In genomic region chr7:68433462-68433861, GRCh38 we compare ENCODE assay signal across 27 cellular contexts.
A peak's percentile ranks its signal among the peaks of the same experiment; 100 is the strongest.
DNase-seq lines count a peak whose midpoint lies in the region; ATAC-seq and TF ChIP-seq lines count a peak whose summit lies in the region.
"Had no signal": no experiment of that assay in that cellular context is flagged by ENCODE, and none has a peak within 500 bp of the region (broad histone marks: within the 10 kb centered on the region; RNA-seq: fewer than 3 reads in every experiment).

No MANE protein-coding gene starts in this region.

- no peak for ATAC-seq in HG02970 (IDR thresholded peaks at IDR 0.05; ENCODE audit: low FRiP score, unreplicated experiment)
- no peak for ATAC-seq in HG03159 (IDR thresholded peaks at IDR 0.05; ENCODE audit: unreplicated experiment)
- ATAC-seq: GM12878, K562, PC-3, Right ventricle myocardium inferior, SK-N-SH treated with all-trans-retinoic acid at 6 μM for 48 hours had no signal

- CTCF ChIA-PET in HEK293T (lab: Yijun Ruan, JAX), result interaction anchor here (0.6 kb wide), 1 partner anchor 252 kb away, joined by 4 read pairs; no protein-coding TSS in a partner anchor

- TF ChIP-seq CTCF in AG09309 (IDR thresholded peaks at IDR 0.05; ENCODE audit: control insufficient read depth, insufficient read depth, low read depth, low read length, missing control alignments) (no peak), fibroblast of pulmonary artery (IDR thresholded peaks at IDR 0.05; ENCODE audit: low read length, missing control alignments) (no peak)

- H3K4me3 ChIP-seq in AG09309 (ENCODE audit: control insufficient read depth, low read depth, low read length), result no peak overlapping the region
- no peak overlapping the region for H3K4me3 ChIP-seq in fibroblast of pulmonary artery (replicated peaks; ENCODE audit: low read depth, low read length)
- H3K4me3 ChIP-seq: GM12878, HAP-1, K562, SJCRH30 had no signal

- POLR2A ChIA-PET in HEK293T (lab: Yijun Ruan, JAX), result no interaction called here

- peak; percentile 33 for DNase-seq in AG09309 (ENCODE audit: low read depth)
- peak; percentile 65 for DNase-seq in NCI-H226
- peak; percentile 74 for DNase-seq in fibroblast of pulmonary artery (ENCODE audit: low read depth)
- DNase-seq in stromal cell of bone marrow (ENCODE audit: low read depth), result peak; percentile 69
- no peak for DNase-seq in HEK293T (ENCODE audit: extremely low spot score)
- DNase-seq: Calu3; DMS153; DND-41; GOT3; Kasumi-1; MV-4-11; NCI-H1105; NCI-H1436 treated with DMSO at 0.1 percent for 48 hours; NCI-H187 treated with DMSO at 0.1 percent for 48 hours; NCI-H446 treated with DMSO at 0.1 percent for 48 hours; NCI-H526; NCI-H82; NK-92 treated with Interleukin-12 subunit alpha and Interleukin-12 subunit beta, amount 100 ng/mL, for 24 hours; PC-3; SJCRH30 had no signal

TF ChIP-seq in HEK293T, 16 proteins besides CTCF, POLR2A, EP300 and RAD21:
- TF ChIP-seq FOXK2 (IDR thresholded peaks at IDR 0.05), result no peak
- no peak for TF ChIP-seq FOXA1 (IDR thresholded peaks at IDR 0.05)
- TF ChIP-seq ARNT (IDR thresholded peaks at IDR 0.05), result no peak
- TF ChIP-seq ELF4 (IDR thresholded peaks at IDR 0.05), result no peak
- no peak for TF ChIP-seq CTBP1 (IDR thresholded peaks at IDR 0.05; ENCODE audit: borderline replicate concordance)
- TF ChIP-seq SUZ12 (IDR thresholded peaks at IDR 0.05), result no peak
- no peak for TF ChIP-seq TARDBP (IDR thresholded peaks at IDR 0.05)
- no peak for TF ChIP-seq ZNF384 (IDR thresholded peaks at IDR 0.05)
- no peak for TF ChIP-seq SP1 (IDR thresholded peaks at IDR 0.05)
- TF ChIP-seq L3MBTL2 (conservative IDR thresholded peaks at IDR 0.05), result no peak
- TF ChIP-seq PKNOX1 (IDR thresholded peaks at IDR 0.05), result no peak
- no peak for TF ChIP-seq LEF1 (IDR thresholded peaks at IDR 0.05; ENCODE audit: borderline replicate concordance)
- no peak for TF ChIP-seq BHLHE40 (IDR thresholded peaks at IDR 0.05; ENCODE audit: borderline replicate concordance)
TF ChIP-seq in HEK293T: peak in this region for 0.
